18 cellular contexts compared by ENCODE assay signal in the genomic region with DNA sequence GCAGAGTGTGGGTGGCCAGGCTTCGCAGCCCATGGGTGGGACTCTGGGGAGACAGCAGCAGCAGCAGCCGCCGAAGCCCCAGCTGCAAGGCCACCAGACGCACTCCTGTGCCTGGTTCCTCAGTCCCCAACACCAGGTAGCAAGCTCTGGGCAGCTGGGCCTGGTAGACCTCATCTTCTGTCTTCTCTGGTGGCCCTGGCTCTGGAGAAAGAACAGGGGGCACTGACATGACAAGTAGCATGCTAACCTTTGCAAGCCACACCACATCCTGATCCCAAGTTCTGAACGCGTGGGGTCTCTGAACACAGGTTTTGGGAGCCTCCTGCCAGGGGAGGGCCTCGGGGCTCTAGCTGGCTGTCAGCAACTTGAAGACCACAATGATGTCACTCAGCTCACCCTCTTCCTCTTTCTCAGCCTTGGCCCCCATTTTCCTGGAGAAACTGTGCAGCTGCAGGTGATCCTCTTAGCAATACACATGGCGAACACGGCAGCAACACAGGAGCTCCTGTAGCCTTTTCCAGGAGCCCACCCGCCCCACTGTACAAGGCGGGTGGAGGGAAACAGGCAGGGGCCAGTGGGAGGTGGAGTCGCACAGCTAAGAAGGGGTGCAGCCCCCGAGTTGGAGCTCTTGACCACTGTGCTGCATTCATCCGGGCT. TPM values are rescaled to one million over a fixed set of nuclear protein-coding genes. Genes with fewer than 3 reads are reported as not detected.
DNase-seq lines count a peak whose midpoint lies in the region; ATAC-seq and TF ChIP-seq lines count a peak whose summit lies in the region.
"Had no signal": no experiment of that assay in that cellular context is flagged by ENCODE, and none has a peak within 500 bp of the region (broad histone marks: within the 10 kb centered on the region; RNA-seq: fewer than 3 reads in every experiment).

No MANE protein-coding gene starts in this region.

- no peak for ATAC-seq in natural killer cell
- ATAC-seq in natural killer cell treated with Interleukin-12 subunit alpha and Interleukin-12 subunit beta and Interleukin-15 and Interleukin-18, amount 100 ng/mL, for 72 hours = no peak
- ATAC-seq: activated T-cell treated with anti-CD3 and anti-CD28 coated beads, Interleukin-2, amount 50 U/mL, for 4 hours; body of pancreas; left ventricle myocardium superior had no signal

- intact Hi-C loops in natural killer cell (cut with micrococcal nuclease) = no loop called here
- intact Hi-C loops in lower leg skin (cut with DNase I; ENCODE audit: low total_unique reads) = no loop called here

- H3K9me3 Mint-ChIP-seq in natural killer cell (no peaks in the 10 kb centered on the region), chondrocyte (ENCODE audit: low read depth) (no peaks in the 10 kb centered on the region)
- H3K9me3 Mint-ChIP-seq in natural killer cell treated with Interleukin-12 subunit alpha and Interleukin-12 subunit beta and Interleukin-15 and Interleukin-18, amount 100 ng/mL, for 72 hours = no peaks in the 10 kb centered on the region
- H3K9me3 Mint-ChIP-seq: activated T-cell treated with anti-CD3 and anti-CD28 coated beads, Interleukin-2, amount 50 U/mL, for 4 hours had no signal

- in situ Hi-C loops in GM13977 (cut with MboI; ENCODE audit: low pct_unique_long_range_greater_than_20kb, low sequenced_read_pairs, unreplicated experiment) = no loop called here

- TF ChIP-seq CTCF in natural killer cell (IDR thresholded peaks at IDR 0.05) (no peak), chondrocyte (IDR thresholded peaks at IDR 0.05) (no peak), GM13977 (IDR thresholded peaks at IDR 0.05; ENCODE audit: extremely low read depth, insufficient read depth, missing control alignments) (no peak), lower leg skin (IDR thresholded peaks at IDR 0.05) (no peak)

- H3K4me3 ChIP-seq in lower leg skin (ENCODE audit: low read depth, poor library complexity, severe bottlenecking) = no peak overlapping the region
- H3K4me3 ChIP-seq: body of pancreas, ovary had no signal

- TF ChIP-seq POLR2A in lower leg skin (IDR thresholded peaks at IDR 0.05) = no peak

- H3K4me1 Mint-ChIP-seq in natural killer cell (peaks cover 8 to 22% of the 10 kb centered on the region in 2 donors), chondrocyte (ENCODE audit: low read depth) (peaks cover 12% of the 10 kb centered on the region)
- peaks cover 26 to 28% of the 10 kb centered on the region in 2 donors for H3K4me1 Mint-ChIP-seq in natural killer cell treated with Interleukin-12 subunit alpha and Interleukin-12 subunit beta and Interleukin-15 and Interleukin-18, amount 100 ng/mL, for 72 hours (ENCODE audit: low read depth in 2 of 2)

- peak overlapping the region; percentile 81 to 96 for H3K27ac Mint-ChIP-seq in natural killer cell
- H3K27ac Mint-ChIP-seq in natural killer cell treated with Interleukin-12 subunit alpha and Interleukin-12 subunit beta and Interleukin-15 and Interleukin-18, amount 100 ng/mL, for 72 hours = peak overlapping the region in 1 of 2 donors; percentile 34
- H3K27ac Mint-ChIP-seq in chondrocyte (ENCODE audit: unreplicated experiment) = peak overlapping the region; percentile 36

- H3K27me3 Mint-ChIP-seq in natural killer cell (ENCODE audit: low read depth in 2 of 2) (no peaks in the 10 kb centered on the region), chondrocyte (ENCODE audit: low read depth) (no peaks in the 10 kb centered on the region)
- no peaks in the 10 kb centered on the region for H3K27me3 Mint-ChIP-seq in natural killer cell treated with Interleukin-12 subunit alpha and Interleukin-12 subunit beta and Interleukin-15 and Interleukin-18, amount 100 ng/mL, for 72 hours

- WGBS in lower leg skin, 2 donors = 77 to 80% methylated on average over 11 to 14 of the region's 14 CpGs

- H3K4me3 Mint-ChIP-seq in natural killer cell = no peak overlapping the region
- H3K4me3 Mint-ChIP-seq in natural killer cell treated with Interleukin-12 subunit alpha and Interleukin-12 subunit beta and Interleukin-15 and Interleukin-18, amount 100 ng/mL, for 72 hours = no peak overlapping the region
- no peak overlapping the region for H3K4me3 Mint-ChIP-seq in chondrocyte (ENCODE audit: unreplicated experiment)

- H3K36me3 Mint-ChIP-seq in natural killer cell = no peaks in the 10 kb centered on the region
- H3K36me3 Mint-ChIP-seq in natural killer cell treated with Interleukin-12 subunit alpha and Interleukin-12 subunit beta and Interleukin-15 and Interleukin-18, amount 100 ng/mL, for 72 hours = peaks cover 11% of the 10 kb centered on the region
- peaks cover 15% of the 10 kb centered on the region for H3K36me3 Mint-ChIP-seq in chondrocyte (ENCODE audit: low read depth)

- no peak for DNase-seq in natural killer cell
- no peak for DNase-seq in natural killer cell treated with Interleukin-12 subunit alpha and Interleukin-12 subunit beta and Interleukin-15 and Interleukin-18, amount 100 ng/mL, for 72 hours (ENCODE audit: low spot score)
- peak; percentile 30 for DNase-seq in OCI-M1 (lab: John Stamatoyannopoulos, UW)
- no peak for DNase-seq in chondrocyte (ENCODE audit: low spot score)
- no peak for DNase-seq in amygdala (lab: John Stamatoyannopoulos, UW)
- DNase-seq in GM13977 (ENCODE audit: low spot score) = no peak
- no peak for DNase-seq in inferior parietal cortex (ENCODE audit: extremely low spot score)
- no peak for DNase-seq in lower leg skin (ENCODE audit: low spot score in 2 of 2)
- DNase-seq: activated T-cell treated with anti-CD3 and anti-CD28 coated beads, Interleukin-2, amount 50 U/mL, for 4 hours; body of pancreas; head of caudate nucleus; left ventricle myocardium superior; NCI-H1417; NCI-H774; stimulated activated CD4-positive, alpha-beta T cell treated with anti-CD3 and anti-CD28 coated beads, Interleukin-15, amount 100 ng/mL, for 24 hours; stimulated activated CD8-positive, alpha-beta memory T cell treated with anti-CD3 and anti-CD28 coated beads, Interleukin-4, amount 100 ng/mL, for 48 hours; T-helper 9 cell had no signal

RNA-seq across cellular contexts. Expression of a gene that starts 5.8 kb away (rescaled TPM):
- total RNA-seq in natural killer cell (10 to 100 TPM; 17.7 to 33.1 (median 20.6) TPM), chondrocyte (10.2 to 19.8 TPM (median 10.8 TPM) in 3 replicates), lower leg skin (10 to 100 TPM in 3 of 4 donors, 1 to 10 TPM in 1; 9.1 to 21.5 (median 15.6) TPM)
- 10 to 100 TPM; 10.7 to 18.0 TPM for total RNA-seq in natural killer cell treated with Interleukin-12 subunit alpha and Interleukin-12 subunit beta and Interleukin-15 and Interleukin-18, amount 100 ng/mL, for 72 hours

RNA-seq across cellular contexts. Expression of a gene that starts 10.8 kb away (rescaled TPM):
- total RNA-seq in natural killer cell (100 to 1,000 TPM in 1 of 3 donors, 10 to 100 TPM in 2; 64.2 to 132 (median 69.5) TPM), chondrocyte (40.0 to 44.6 TPM (median 40.1 TPM) in 3 replicates), lower leg skin (10 to 100 TPM; 28.9 to 43.7 (median 30.8) TPM)
- 10 to 100 TPM; 48.0 to 64.6 TPM for total RNA-seq in natural killer cell treated with Interleukin-12 subunit alpha and Interleukin-12 subunit beta and Interleukin-15 and Interleukin-18, amount 100 ng/mL, for 72 hours

RNA-seq across cellular contexts. Expression of a gene that starts 40.5 kb away (rescaled TPM):
- total RNA-seq in natural killer cell = 100 to 1,000 TPM; 137 to 163 (median 161) TPM
- 100 to 1,000 TPM; 131 to 142 TPM for total RNA-seq in natural killer cell treated with Interleukin-12 subunit alpha and Interleukin-12 subunit beta and Interleukin-15 and Interleukin-18, amount 100 ng/mL, for 72 hours
- total RNA-seq in chondrocyte = 144 to 149 TPM (median 146 TPM) in 3 replicates
- total RNA-seq in lower leg skin = 100 to 1,000 TPM; 112 to 123 (median 116) TPM

RNA-seq across cellular contexts. Expression of a gene that starts 43.7 kb away (rescaled TPM):
- 100 to 1,000 TPM; 116 to 132 (median 128) TPM for total RNA-seq in natural killer cell
- total RNA-seq in natural killer cell treated with Interleukin-12 subunit alpha and Interleukin-12 subunit beta and Interleukin-15 and Interleukin-18, amount 100 ng/mL, for 72 hours = 10 to 100 TPM; 64.6 to 78.0 TPM
- total RNA-seq in chondrocyte = 168 to 229 TPM (median 170 TPM) in 3 replicates
- total RNA-seq in lower leg skin = 100 to 1,000 TPM in 2 of 4 donors, 10 to 100 TPM in 2; 62.4 to 122 (median 92.5) TPM

RNA-seq across cellular contexts. Expression of a gene that starts 44.2 kb away (rescaled TPM):
- total RNA-seq in natural killer cell (1 to 10 TPM in 2 of 3 donors, under 1 TPM in 1; 0.35 to 2.4 (median 1.7) TPM), chondrocyte (not detected in 3 replicates), lower leg skin (1 to 10 TPM in 1 of 4 donors, under 1 TPM in 1, not detected in 2; 0.49 to 4.0 TPM)
- under 1 TPM; 0.38 to 0.53 TPM for total RNA-seq in natural killer cell treated with Interleukin-12 subunit alpha and Interleukin-12 subunit beta and Interleukin-15 and Interleukin-18, amount 100 ng/mL, for 72 hours
